Comparison of ENCODE assay signal across 18 cellular contexts in genomic region chr12:112350593-112351592, GRCh38. TPM values are rescaled to one million over a fixed set of nuclear protein-coding genes. Genes with fewer than 3 reads are reported as not detected.
A peak's percentile ranks its signal among the peaks of the same experiment; 100 is the strongest.
DNase-seq lines count a peak whose midpoint lies in the region; ATAC-seq and TF ChIP-seq lines count a peak whose summit lies in the region.
"Had no signal": no experiment of that assay in that cellular context is flagged by ENCODE, and none has a peak within 500 bp of the region (broad histone marks: within the 10 kb centered on the region; RNA-seq: fewer than 3 reads in every experiment).

No MANE protein-coding gene starts in this region.

- TF ChIP-seq CTCF in GM12865 (IDR thresholded peaks at IDR 0.05; ENCODE audit: insufficient read depth, low read depth, low read length, missing control alignments) (no peak), esophagus squamous epithelium (IDR thresholded peaks at IDR 0.05) (no peak), psoas muscle (IDR thresholded peaks at IDR 0.05) (no peak), adrenal gland (IDR thresholded peaks at IDR 0.05) (no peak), osteoblast (IDR thresholded peaks at IDR 0.05; ENCODE audit: extremely low read depth, low read depth, low read length) (no peak)

- H3K4me1 ChIP-seq in esophagus squamous epithelium (peaks cover 14 to 64% (median 21%) of the 10 kb centered on the region in 3 donors), psoas muscle (peaks cover 45% of the 10 kb centered on the region), adrenal gland (replicated peaks in 1 of 2) (peaks cover 0 to 20% of the 10 kb centered on the region in 2 donors), osteoblast (ENCODE audit: insufficient read depth, low read length) (peaks cover 12% of the 10 kb centered on the region)

- H3K4me3 ChIP-seq in GM12865 (ENCODE audit: low read depth, low read length), result no peak overlapping the region
- no peak overlapping the region for H3K4me3 ChIP-seq in esophagus squamous epithelium
- H3K4me3 ChIP-seq in psoas muscle, result no peak overlapping the region
- no peak overlapping the region for H3K4me3 ChIP-seq in adrenal gland
- H3K4me3 ChIP-seq in osteoblast (ENCODE audit: insufficient read depth, low read length), result no peak overlapping the region
- H3K4me3 ChIP-seq: hepatocyte, left lung, sigmoid colon had no signal

- H3K27me3 ChIP-seq in esophagus squamous epithelium (no peaks in the 10 kb centered on the region), psoas muscle (ENCODE audit: insufficient read depth in 3 of 3, low read length in 2 of 3) (no peaks in the 10 kb centered on the region), adrenal gland (no peaks in the 10 kb centered on the region), osteoblast (ENCODE audit: insufficient read depth, low read length) (no peaks in the 10 kb centered on the region)
- H3K27me3 ChIP-seq: hepatocyte, left lung, sigmoid colon had no signal

- H2AFZ ChIP-seq in osteoblast (ENCODE audit: low read length), result no peak overlapping the region
- H2AFZ ChIP-seq: hepatocyte had no signal

- peaks cover 54% of the 10 kb centered on the region for H3K79me2 ChIP-seq in osteoblast (ENCODE audit: insufficient read depth, low read length)

- 35 to 45% methylated on average over 3 of the region's 3 CpGs for WGBS in esophagus squamous epithelium, 2 donors
- 31 to 60% (median 38%) methylated on average over 3 of the region's 3 CpGs for WGBS in psoas muscle, 3 donors
- 67 to 90% (median 77%) methylated on average over 3 of the region's 3 CpGs for WGBS in adrenal gland, 4 donors

- DNase-seq in GM12865 (ENCODE audit: low read depth) (peak; percentile 11), OCI-M1 (lab: John Stamatoyannopoulos, UW) (peak; percentile 98), esophagus squamous epithelium (lab: John Stamatoyannopoulos, UW) (no peak), psoas muscle (no peak), adrenal gland (no peak), osteoblast (ENCODE audit: insufficient read length, low spot score, missing footprints) (no peak), NCI-H2227 treated with DMSO at 0.1 percent for 48 hours (lab: John Stamatoyannopoulos, UW) (no peak)
- no peak for DNase-seq in stimulated activated CD4-positive, alpha-beta T cell treated with anti-CD3 and anti-CD28 coated beads, Interleukin-1b, Interleukin-23, amount 100 ng/mL, for 48 hours
- DNase-seq: activated effector memory CD4-positive, alpha-beta T cell treated with anti-CD3 and anti-CD28 coated beads, Interleukin-2, amount 50 U/mL, for 16 hours; CD8-positive, alpha-beta T cell; effector memory CD8-positive, alpha-beta T cell; left lung; NCI-H1048; NCI-H446 treated with DMSO at 0.1 percent for 48 hours; sigmoid colon; T-helper 2 cell had no signal

- peak overlapping the region in 3 of 4 donors; percentile 32 to 73 (median 49) for H3K27ac ChIP-seq in esophagus squamous epithelium
- H3K27ac ChIP-seq in psoas muscle, result peak overlapping the region; percentile 51
- H3K27ac ChIP-seq in adrenal gland, result no peak overlapping the region
- H3K27ac ChIP-seq in osteoblast (ENCODE audit: low read depth, low read length), result no peak overlapping the region
- H3K27ac ChIP-seq: hepatocyte, left lung, RWPE1, sigmoid colon had no signal

- intact Hi-C loops in esophagus squamous epithelium (cut with DNase I), result no loop called here
- intact Hi-C loops in psoas muscle (cut with DNase I), result no loop called here
- intact Hi-C loops in adrenal gland (cut with DNase I), result no loop called here

- TF ChIP-seq POLR2A in esophagus squamous epithelium (IDR thresholded peaks at IDR 0.05) (no peak), adrenal gland (IDR thresholded peaks at IDR 0.05) (no peak)

- peak; percentile 48 to 84 (median 68) for ATAC-seq in psoas muscle
- ATAC-seq: CD8-positive, alpha-beta T cell; effector memory CD8-positive, alpha-beta T cell; left lung had no signal

- no peaks in the 10 kb centered on the region for H3K36me3 ChIP-seq in esophagus squamous epithelium
- no peaks in the 10 kb centered on the region for H3K36me3 ChIP-seq in psoas muscle (ENCODE audit: insufficient read depth in 1 of 2, low read depth in 1 of 2)
- no peaks in the 10 kb centered on the region for H3K36me3 ChIP-seq in adrenal gland (replicated peaks in 1 of 2)
- no peaks in the 10 kb centered on the region for H3K36me3 ChIP-seq in osteoblast (ENCODE audit: insufficient read depth, low read length)
- H3K36me3 ChIP-seq: left lung, sigmoid colon had no signal

- H4K20me1 ChIP-seq in osteoblast (ENCODE audit: insufficient read depth, low read length), result peaks cover 55% of the 10 kb centered on the region

- no peak overlapping the region for H3K4me2 ChIP-seq in osteoblast (ENCODE audit: insufficient read depth, low read length)
- H3K4me2 ChIP-seq: hepatocyte had no signal

- H3K9me3 ChIP-seq in esophagus squamous epithelium (no peaks in the 10 kb centered on the region), psoas muscle (no peaks in the 10 kb centered on the region), adrenal gland (replicated peaks in 1 of 3) (no peaks in the 10 kb centered on the region), osteoblast (ENCODE audit: low read depth, low read length) (no peaks in the 10 kb centered on the region)
- H3K9me3 ChIP-seq: left lung, sigmoid colon had no signal

RNA-seq across cellular contexts. Expression of gene HECTD4, which starts 31.3 kb away (rescaled TPM):
- total RNA-seq in esophagus squamous epithelium (10 to 100 TPM; 15.4 to 53.4 (median 33.4) TPM), psoas muscle (10 to 100 TPM; 14.6 to 22.8 (median 18.4) TPM), adrenal gland (10 to 100 TPM; 17.5 to 42.9 (median 28.5) TPM), osteoblast (29.0 and 38.6 TPM in 2 replicates)
- polyA plus RNA-seq in psoas muscle (10 to 100 TPM in 1 of 3 donors, 1 to 10 TPM in 2; 2.1 to 12.0 (median 5.0) TPM), adrenal gland (10 to 100 TPM; 18.6 to 50.0 (median 22.4) TPM)

RNA-seq across cellular contexts. Expression of gene RPL6, which starts 58.5 kb away (rescaled TPM):
- total RNA-seq in esophagus squamous epithelium, result 1,000 to 10,000 TPM; 1,154 to 2,029 (median 1,623) TPM
- 100 to 1,000 TPM; 743 to 889 (median 828) TPM for total RNA-seq in psoas muscle
- polyA plus RNA-seq in psoas muscle, result 1,000 to 10,000 TPM; 1,575 to 1,983 (median 1,717) TPM
- total RNA-seq in adrenal gland, result 1,000 to 10,000 TPM in 7 of 8 donors, 100 to 1,000 TPM in 1; 976 to 1,385 (median 1,191) TPM
- 1,000 to 10,000 TPM; 1,773 to 2,265 (median 1,796) TPM for polyA plus RNA-seq in adrenal gland
- 918 and 946 TPM in 2 replicates for total RNA-seq in osteoblast

Comparison
In these comparisons a context has a peak if more than half of its experiments do, and no peak if none do; other contexts are left out.
1. DNase-seq: peak in GM12865 (single experiment) and OCI-M1 (single experiment); none in esophagus squamous epithelium (single experiment), psoas muscle (0 of 2), adrenal gland (0 of 7), osteoblast (single experiment), NCI-H2227 treated with DMSO at 0.1 percent for 48 hours (single experiment) and stimulated activated CD4-positive, alpha-beta T cell treated with anti-CD3 and anti-CD28 coated beads, Interleukin-1b, Interleukin-23, amount 100 ng/mL, for 48 hours (single experiment).
2. H3K27ac ChIP-seq: peak in esophagus squamous epithelium (3 of 4) and psoas muscle (single experiment); none in adrenal gland (0 of 5) and osteoblast (single experiment).